Comparison of ENCODE assay signal across 8 cellular contexts in genomic region chr10:124093076-124093773, GRCh38. TPM values are rescaled to one million over a fixed set of nuclear protein-coding genes. Genes with fewer than 3 reads are reported as not detected.
A peak's percentile ranks its signal among the peaks of the same experiment; 100 is the strongest.
DNase-seq lines count a peak whose midpoint lies in the region; ATAC-seq, FAIRE-seq and TF ChIP-seq lines count a peak whose summit lies in the region.

Gene CHST15 (minus strand): TSS chr10:124093598. CDS start chr10:124046212, 47,386 bp downstream.

- POLR2A ChIA-PET in endothelial cell of umbilical vein (lab: Charles Lee) = no interaction called here

- peak; percentile 14 for ATAC-seq in GM19397 (IDR thresholded peaks at IDR 0.05; ENCODE audit: unreplicated experiment)

- CTCF ChIA-PET in endothelial cell of umbilical vein (lab: Charles Lee) = interaction anchor here (0.6 to 3.8 kb wide), 9 partner anchors 11 to 295 kb away, joined by 3 to 26 read pairs (median 4); no protein-coding TSS in a partner anchor

- H3K36me3 ChIP-seq in endothelial cell of umbilical vein (ENCODE audit: control insufficient read depth in 2 of 2, extremely low read depth in 1 of 2, insufficient read depth in 2 of 2, low read length in 2 of 2) (no peaks in the 10 kb centered on the region), tibial artery (no peaks in the 10 kb centered on the region)

- H3K9me1 ChIP-seq in endothelial cell of umbilical vein (replicated peaks; ENCODE audit: control insufficient read depth, extremely low read depth, insufficient read depth, low read length) = no peaks in the 10 kb centered on the region

- DNase-seq in Ammon's horn (ENCODE audit: low spot score) = peak; percentile 65
- peak; percentile 83 for DNase-seq in RPMI7951 (ENCODE audit: low read depth)
- DNase-seq in endothelial cell of umbilical vein (ENCODE audit: low read depth, low spot score) = peak; percentile 63
- DNase-seq in mesothelial cell of epicardium (ENCODE audit: low spot score in 2 of 2, unreplicated experiment in 2 of 2) = peak; percentile 43 to 72
- peak; percentile 53 to 81 for DNase-seq in tibial artery
- DNase-seq in AML-193 (lab: John Stamatoyannopoulos, UW) = no peak
- no peak for DNase-seq in NCI-H82 (lab: John Stamatoyannopoulos, UW)

- H3K9me3 Mint-ChIP-seq in mesothelial cell of epicardium = peaks cover 2% of the 10 kb centered on the region

- peaks cover 6% of the 10 kb centered on the region for H3K4me1 ChIP-seq in endothelial cell of umbilical vein (ENCODE audit: control insufficient read depth, extremely low read depth, insufficient read depth, low read length)
- H3K4me1 ChIP-seq in tibial artery = peaks cover 0 to 36% (median 22%) of the 10 kb centered on the region in 4 donors

- H3K4me3 Mint-ChIP-seq in mesothelial cell of epicardium = peak within 1 kb of the TSS; percentile 76

- intact Hi-C loops in endothelial cell of umbilical vein (cut with micrococcal nuclease) (loop anchor here (1.0 kb wide), 3 partner anchors 27 to 99 kb away; no protein-coding TSS in a partner anchor), tibial artery (cut with DNase I; ENCODE audit: low total_unique reads) (loop anchor here (10.0 kb wide), 1 partner anchor 132 kb away; no protein-coding TSS in a partner anchor)

- H3K4me1 Mint-ChIP-seq in mesothelial cell of epicardium = peaks cover 41% of the 10 kb centered on the region

- H3K27me3 ChIP-seq in endothelial cell of umbilical vein (ENCODE audit: control insufficient read depth in 2 of 2, insufficient read depth in 2 of 2, low read length in 2 of 2) (peaks cover 5 to 48% of the 10 kb centered on the region in 2 experiments), tibial artery (no peaks in the 10 kb centered on the region)

- H3K9me3 ChIP-seq in endothelial cell of umbilical vein (replicated peaks; ENCODE audit: control insufficient read depth, insufficient read depth, low read length) (no peaks in the 10 kb centered on the region), tibial artery (no peaks in the 10 kb centered on the region)

- H3K27ac ChIP-seq in endothelial cell of umbilical vein (ENCODE audit: insufficient read depth, low read depth, low read length) (no peak within 1 kb of the TSS), tibial artery (peak within 1 kb of the TSS; percentile 88 to 93)

- H2AFZ ChIP-seq in endothelial cell of umbilical vein (ENCODE audit: low read depth, low read length) = peak within 1 kb of the TSS; percentile 29

- H3K4me3 ChIP-seq in endothelial cell of umbilical vein (replicated peaks in 1 of 3; ENCODE audit: insufficient read depth in 1 of 3, low read depth in 1 of 3, low read length in 3 of 3) (peak within 1 kb of the TSS; percentile 21 to 75 (median 25)), tibial artery (peak within 1 kb of the TSS; percentile 77 to 78)

- no TSS peak for BruUV-seq in endothelial cell of umbilical vein (replicated peaks; lab: Mats Ljungman, UMichigan)

- no peak for TF ChIP-seq CTCF in endothelial cell of umbilical vein (IDR thresholded peaks at IDR 0.05; ENCODE audit: extremely low read depth in 1 of 2, insufficient read depth in 1 of 2, low read depth in 1 of 2, low read length in 2 of 2)
- TF ChIP-seq CTCF in mesothelial cell of epicardium (IDR thresholded peaks at IDR 0.05; ENCODE audit: unreplicated experiment) = no peak
- no peak for TF ChIP-seq CTCF in tibial artery (IDR thresholded peaks at IDR 0.05)

- no peak for TF ChIP-seq POLR2A in endothelial cell of umbilical vein (IDR thresholded peaks at IDR 0.05; ENCODE audit: low read depth, low read length)

- H3K27me3 Mint-ChIP-seq in mesothelial cell of epicardium (ENCODE audit: low read depth) = peaks cover 23% of the 10 kb centered on the region

- FAIRE-seq in endothelial cell of umbilical vein (lab: Jason Lieb, UNC) = no peak

- no peaks in the 10 kb centered on the region for H3K79me2 ChIP-seq in endothelial cell of umbilical vein (ENCODE audit: control insufficient read depth, insufficient read depth, low read length)

- H3K4me2 ChIP-seq in endothelial cell of umbilical vein (ENCODE audit: insufficient read depth, low read length) = peak within 1 kb of the TSS; percentile 82

- H3K27ac Mint-ChIP-seq in mesothelial cell of epicardium = peak within 1 kb of the TSS; percentile 96

- dilution Hi-C loops in endothelial cell of umbilical vein (cut with MboI; ENCODE audit: extremely low pct_ligation_motif_present, low sequenced_read_pairs) = no loop called here

- H3K9ac ChIP-seq in endothelial cell of umbilical vein (replicated peaks; ENCODE audit: extremely low read depth, insufficient read depth, low read length) = peak within 1 kb of the TSS; percentile 46

- H3K36me3 Mint-ChIP-seq in mesothelial cell of epicardium = no peaks in the 10 kb centered on the region

- H4K20me1 ChIP-seq in endothelial cell of umbilical vein (replicated peaks; ENCODE audit: control insufficient read depth, extremely low read depth, insufficient read depth, low read length) = no peaks in the 10 kb centered on the region

TF ChIP-seq in endothelial cell of umbilical vein, 7 proteins besides CTCF, POLR2A, EP300 and RAD21:
- TF ChIP-seq FOS (IDR thresholded peaks at IDR 0.05; ENCODE audit: borderline replicate concordance, insufficient read depth, low read length) = no peak
- TF ChIP-seq MAX (IDR thresholded peaks at IDR 0.05; ENCODE audit: insufficient read depth, insufficient read length) = no peak

RNA-seq across cellular contexts. Expression of gene CHST15, which starts in this region (rescaled TPM):
- total RNA-seq in RPMI7951 (2014; rRNA removed; shearing (Covaris generic)) = 26.2 and 36.4 TPM in 2 replicates
- 23.1 and 29.2 TPM in 2 replicates for total RNA-seq in endothelial cell of umbilical vein
- 21.8 and 23.1 TPM in 2 replicates for polyA plus RNA-seq in endothelial cell of umbilical vein
- polyA plus RNA-seq in endothelial cell of umbilical vein (2011; cell fraction: cytosol; rRNA removed) = 14.3 and 15.2 TPM in 2 replicates
- polyA plus RNA-seq in endothelial cell of umbilical vein (2011; cell fraction: nucleus; rRNA removed) = 29.3 and 31.5 TPM in 2 replicates
- 3.8 and 6.1 TPM in 2 replicates for polyA plus RNA-seq in endothelial cell of umbilical vein (2012)
- polyA minus RNA-seq in endothelial cell of umbilical vein = 41.4 and 50.1 TPM in 2 replicates
- 4.9 TPM for polyA minus RNA-seq in endothelial cell of umbilical vein (2011; cell fraction: cytosol; rRNA and poly(A)+ RNA removed)
- polyA minus RNA-seq in endothelial cell of umbilical vein (2011; cell fraction: nucleus; rRNA and poly(A)+ RNA removed) = 25.5 and 33.0 TPM in 2 replicates
- 34.5 to 39.4 TPM (median 35.9 TPM) in 3 replicates for total RNA-seq in mesothelial cell of epicardium

Comparison
In these comparisons a context has a peak if more than half of its experiments do, and no peak if none do; other contexts are left out.
1. DNase-seq: peak in Ammon's horn (single experiment), RPMI7951 (single experiment), endothelial cell of umbilical vein (single experiment), mesothelial cell of epicardium (2 of 2) and tibial artery (2 of 2); none in AML-193 (0 of 2) and NCI-H82 (single experiment).